In the genomic region with DNA sequence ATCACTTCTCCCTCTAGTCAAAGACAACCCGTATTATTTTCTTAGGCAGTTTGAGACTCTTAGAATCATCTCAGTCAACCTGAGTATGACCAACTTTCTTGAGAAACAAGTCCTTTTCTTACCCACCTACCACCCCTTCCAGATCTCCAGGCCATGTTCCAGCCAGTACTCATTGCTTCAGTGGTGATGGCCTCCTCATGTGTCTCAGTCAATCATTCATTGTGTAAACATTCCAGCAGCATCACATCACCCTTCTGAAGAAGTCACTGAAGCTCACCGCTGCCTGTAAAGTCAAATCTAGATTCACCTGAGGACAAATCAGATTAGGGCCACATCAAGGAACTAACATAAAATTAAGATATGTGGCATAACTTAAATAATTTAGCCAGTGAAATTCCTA, we compare ENCODE assay signal across 17 cellular contexts.
DNase-seq lines count a peak whose midpoint lies in the region; ATAC-seq and TF ChIP-seq lines count a peak whose summit lies in the region.
"Had no signal": no experiment of that assay in that cellular context is flagged by ENCODE, and none has a peak within 500 bp of the region (broad histone marks: within the 10 kb centered on the region; RNA-seq: fewer than 3 reads in every experiment).

No MANE protein-coding gene starts in this region.

- no peak overlapping the region for H2BK15ac ChIP-seq in IMR-90 (ENCODE audit: low read depth, low read length)

- no peak overlapping the region for H3K9ac ChIP-seq in IMR-90 (ENCODE audit: low read depth, low read length)
- no peak overlapping the region for H3K9ac ChIP-seq in mammary epithelial cell (ENCODE audit: insufficient read depth, low read length)

- dilution Hi-C loops in IMR-90 (cut with HindIII; ENCODE audit: low sequenced_read_pairs, unreplicated experiment), result no loop called here
- dilution Hi-C loops in mammary epithelial cell (cut with HindIII; ENCODE audit: low sequenced_read_pairs), result no loop called here

- BruUV-seq in IMR-90 (replicated peaks; lab: Mats Ljungman, UMichigan) (no TSS peak), mammary epithelial cell (replicated peaks; lab: Mats Ljungman, UMichigan) (no TSS peak)

- no peaks in the 10 kb centered on the region for H3K79me1 ChIP-seq in IMR-90 (ENCODE audit: low read depth in 1 of 2, low read length in 2 of 2)

- TF ChIP-seq POLR2A in IMR-90 (IDR thresholded peaks at IDR 0.05; ENCODE audit: low read depth, low read length) (no peak), testis (IDR thresholded peaks at IDR 0.05) (no peak)

- no peak overlapping the region for H4K5ac ChIP-seq in IMR-90 (ENCODE audit: low read depth, low read length)

- H3K18ac ChIP-seq in IMR-90 (ENCODE audit: low read depth, low read length), result no peak overlapping the region

- H2BK20ac ChIP-seq in IMR-90 (ENCODE audit: low read depth, low read length), result no peak overlapping the region

- no peak overlapping the region for H2AK5ac ChIP-seq in IMR-90 (ENCODE audit: low read depth, low read length)

- H2AFZ ChIP-seq in IMR-90 (replicated peaks; ENCODE audit: low read length, poor library complexity), result no peak overlapping the region
- no peak overlapping the region for H2AFZ ChIP-seq in mammary epithelial cell (ENCODE audit: low read depth, low read length)

- CTCF ChIA-PET in IMR-90 (lab: Yijun Ruan, JAX), result interaction anchor here (1.2 kb wide), 1 partner anchor 19 kb away, joined by 3 read pairs; no protein-coding TSS in a partner anchor
- CTCF ChIA-PET in mammary epithelial cell (lab: Charles Lee; ENCODE audit: low non-redundant PET), result no interaction called here
- CTCF ChIA-PET in CD8-positive, alpha-beta T cell (lab: Charles Lee), result no interaction called here

- H3K14ac ChIP-seq in IMR-90 (replicated peaks; ENCODE audit: low read depth, low read length), result no peak overlapping the region

- H3K9me3 ChIP-seq in IMR-90 (ENCODE audit: control insufficient read depth, insufficient read depth, low read length), result no peaks in the 10 kb centered on the region
- H3K9me3 ChIP-seq in mammary epithelial cell (replicated peaks; ENCODE audit: insufficient read depth, low read length), result no peaks in the 10 kb centered on the region
- H3K9me3 ChIP-seq in CD8-positive, alpha-beta T cell (ENCODE audit: low read length), result no peaks in the 10 kb centered on the region
- no peaks in the 10 kb centered on the region for H3K9me3 ChIP-seq in testis
- H3K9me3 ChIP-seq: colonic mucosa, upper lobe of right lung had no signal

- no peak overlapping the region for H2BK5ac ChIP-seq in IMR-90 (ENCODE audit: low read depth, low read length, poor library complexity, severe bottlenecking)

- no peaks in the 10 kb centered on the region for H3K36me3 ChIP-seq in IMR-90 (ENCODE audit: control insufficient read depth, insufficient read depth, low read length)
- no peaks in the 10 kb centered on the region for H3K36me3 ChIP-seq in mammary epithelial cell (ENCODE audit: insufficient read depth, low read length)
- no peaks in the 10 kb centered on the region for H3K36me3 ChIP-seq in CD8-positive, alpha-beta T cell (ENCODE audit: insufficient read depth, low read length)
- no peaks in the 10 kb centered on the region for H3K36me3 ChIP-seq in testis (ENCODE audit: low read depth, missing control alignments)
- H3K36me3 ChIP-seq: colonic mucosa, upper lobe of right lung had no signal

- no peaks in the 10 kb centered on the region for H3K79me2 ChIP-seq in mammary epithelial cell (ENCODE audit: insufficient read depth, low read length)

- H3K27me3 Mint-ChIP-seq in mesothelial cell of epicardium (ENCODE audit: low read depth), result no peaks in the 10 kb centered on the region
- H3K27me3 Mint-ChIP-seq in CD8-positive, alpha-beta T cell (ENCODE audit: low read depth), result no peaks in the 10 kb centered on the region

- TF ChIP-seq RAD21 in IMR-90 (IDR thresholded peaks at IDR 0.05; ENCODE audit: low read length), result no peak

- DNase-seq in Caki2 (ENCODE audit: low read depth) (peak; percentile 89), IMR-90 (peak; percentile 25), mammary epithelial cell (peak; percentile 58), mesothelial cell of epicardium (ENCODE audit: low spot score in 2 of 2, unreplicated experiment in 2 of 2) (no peak), NCI-H345 treated with DMSO at 0.1 percent for 48 hours (lab: John Stamatoyannopoulos, UW; ENCODE audit: unreplicated experiment) (no peak), testis (no peak)
- DNase-seq in CD8-positive, alpha-beta T cell, result no peak
- DNase-seq: activated CD4-positive, alpha-beta T cell treated with anti-CD3 and anti-CD28 coated beads for 1 hour; activated naive CD8-positive, alpha-beta T cell treated with anti-CD3 and anti-CD28 coated beads, Interleukin-2, amount 10 ng/mL, durations not matched to agents 7 days and 5 days; colonic mucosa; DMS153; Kasumi-1; NCI-H187 treated with DMSO at 0.1 percent for 48 hours; stimulated activated CD4-positive, alpha-beta T cell treated with anti-CD3 and anti-CD28 coated beads, Interleukin-2, amount 100 ng/mL, for 24 hours; SW 1271; upper lobe of right lung had no signal

- H2AK9ac ChIP-seq in IMR-90 (replicated peaks; ENCODE audit: low read depth, low read length, poor library complexity), result no peak overlapping the region

- no peaks in the 10 kb centered on the region for H3K36me3 Mint-ChIP-seq in mesothelial cell of epicardium
- H3K36me3 Mint-ChIP-seq in CD8-positive, alpha-beta T cell, result no peaks in the 10 kb centered on the region
- H3K36me3 Mint-ChIP-seq: activated naive CD8-positive, alpha-beta T cell treated with anti-CD3 and anti-CD28 coated beads, Interleukin-2, amount 10 ng/mL, durations not matched to agents 7 days and 5 days had no signal

- H2BK120ac ChIP-seq in IMR-90 (ENCODE audit: low read depth, low read length), result no peak overlapping the region

- no peak overlapping the region for H3K27ac ChIP-seq in IMR-90 (ENCODE audit: insufficient read depth, low read length)
- no peak overlapping the region for H3K27ac ChIP-seq in mammary epithelial cell (ENCODE audit: insufficient read depth, low read depth, low read length)
- H3K27ac ChIP-seq in CD8-positive, alpha-beta T cell (ENCODE audit: low read depth, low read length), result no peak overlapping the region
- H3K27ac ChIP-seq in testis, result no peak overlapping the region
- H3K27ac ChIP-seq: colonic mucosa, upper lobe of right lung had no signal

- H3K4me2 ChIP-seq in IMR-90 (ENCODE audit: low read depth, low read length), result no peak overlapping the region
- no peak overlapping the region for H3K4me2 ChIP-seq in mammary epithelial cell (ENCODE audit: insufficient read depth, low read depth, low read length)

- H4K20me1 ChIP-seq in IMR-90 (ENCODE audit: insufficient read depth, low read length), result no peaks in the 10 kb centered on the region
- H4K20me1 ChIP-seq in mammary epithelial cell (ENCODE audit: insufficient read depth, low read length), result no peaks in the 10 kb centered on the region

- H3K4me1 ChIP-seq in IMR-90 (ENCODE audit: control insufficient read depth, insufficient read depth, low read length) (no peaks in the 10 kb centered on the region), mammary epithelial cell (ENCODE audit: insufficient read depth, low read length) (no peaks in the 10 kb centered on the region), testis (peaks cover 9% of the 10 kb centered on the region)
- no peaks in the 10 kb centered on the region for H3K4me1 ChIP-seq in CD8-positive, alpha-beta T cell (ENCODE audit: insufficient read depth, low read length)
- H3K4me1 ChIP-seq: colonic mucosa, upper lobe of right lung had no signal

- POLR2A ChIA-PET in IMR-90 (lab: Charles Lee; ENCODE audit: unreplicated experiment), result no interaction called here
- POLR2A ChIA-PET in CD8-positive, alpha-beta T cell (lab: Charles Lee), result no interaction called here

- H3K4ac ChIP-seq in IMR-90 (ENCODE audit: low read depth, low read length), result no peak overlapping the region

- no peak overlapping the region for H4K91ac ChIP-seq in IMR-90 (ENCODE audit: insufficient read depth, low read depth, low read length)

- H3K56ac ChIP-seq in IMR-90 (ENCODE audit: extremely low read depth, insufficient read depth, low read length), result no peak overlapping the region

- ATAC-seq in IMR-90 (ENCODE audit: low read depth) (no peak), GM21447 (IDR thresholded peaks at IDR 0.05; ENCODE audit: unreplicated experiment) (no peak)
- no peak for ATAC-seq in CD8-positive, alpha-beta T cell
- ATAC-seq: upper lobe of right lung had no signal

- no peak overlapping the region for H3K23ac ChIP-seq in IMR-90 (ENCODE audit: low read depth, low read length)

- intact Hi-C loops in IMR-90 (cut with micrococcal nuclease), result loop anchor here (10.0 kb wide), 1 partner anchor 467 kb away; a partner anchor contains a TSS
- intact Hi-C loops in mammary epithelial cell (cut with micrococcal nuclease), result no loop called here
- intact Hi-C loops in CD8-positive, alpha-beta T cell (cut with DNase I, micrococcal nuclease), result no loop called here
- intact Hi-C loops in testis (cut with DNase I; ENCODE audit: low total_unique reads), result no loop called here

- no peak overlapping the region for H4K8ac ChIP-seq in IMR-90 (ENCODE audit: low read depth in 2 of 2, low read length in 2 of 2)

- in situ Hi-C loops in Caki2 (cut with HindIII; ENCODE audit: low pct_unique_long_range_greater_than_20kb, low sequenced_read_pairs) (no loop called here), IMR-90 (cut with MboI; ENCODE audit: low sequenced_read_pairs) (no loop called here), mammary epithelial cell (cut with MboI; ENCODE audit: low sequenced_read_pairs in 2 of 2) (no loop called here)

- peak overlapping the region; percentile 9 for H3K27ac Mint-ChIP-seq in mesothelial cell of epicardium
- no peak overlapping the region for H3K27ac Mint-ChIP-seq in CD8-positive, alpha-beta T cell
- H3K27ac Mint-ChIP-seq: activated naive CD8-positive, alpha-beta T cell treated with anti-CD3 and anti-CD28 coated beads, Interleukin-2, amount 10 ng/mL, durations not matched to agents 7 days and 5 days had no signal

- no CpG with 5 or more reads among the region's 2 CpGs for WGBS in IMR-90 (ENCODE audit: extremely low coverage in 2 of 2, insufficient read length in 1 of 2), 2 experiments
- 79% methylated on average over 2 of the region's 2 CpGs for WGBS in mammary epithelial cell (ENCODE audit: low coverage, missing lambda C conversion rate)
- 84 to 96% methylated on average over 2 of the region's 2 CpGs for WGBS in testis, 2 donors

- TF ChIP-seq CTCF in IMR-90 (conservative IDR thresholded peaks at IDR 0.05; ENCODE audit: low read depth, low read length) (no peak), mammary epithelial cell (conservative IDR thresholded peaks at IDR 0.05 in 1 of 2, IDR thresholded peaks at IDR 0.05 in 1 of 2; ENCODE audit: extremely low read depth in 1 of 2, insufficient read depth in 1 of 2, low read depth in 1 of 2, low read length in 2 of 2) (no peak), mesothelial cell of epicardium (IDR thresholded peaks at IDR 0.05; ENCODE audit: unreplicated experiment) (no peak), testis (IDR thresholded peaks at IDR 0.05) (no peak)
- no peak for TF ChIP-seq CTCF in CD8-positive, alpha-beta T cell (IDR thresholded peaks at IDR 0.05)

- H3K9me1 ChIP-seq in IMR-90 (ENCODE audit: insufficient read depth, low read length), result no peaks in the 10 kb centered on the region

- H3K4me3 ChIP-seq in IMR-90 (ENCODE audit: insufficient read depth, low read depth, low read length) (no peak overlapping the region), mammary epithelial cell (replicated peaks in 1 of 3; ENCODE audit: insufficient read depth in 1 of 3, low read depth in 2 of 3, low read length in 3 of 3) (no peak overlapping the region), testis (no peak overlapping the region)
- no peak overlapping the region for H3K4me3 ChIP-seq in CD8-positive, alpha-beta T cell (ENCODE audit: low read depth, low read length)
- H3K4me3 ChIP-seq: colonic mucosa, upper lobe of right lung had no signal

- H3K4me1 Mint-ChIP-seq in mesothelial cell of epicardium, result peaks cover 39% of the 10 kb centered on the region
- no peaks in the 10 kb centered on the region for H3K4me1 Mint-ChIP-seq in CD8-positive, alpha-beta T cell (ENCODE audit: low read depth)
- H3K4me1 Mint-ChIP-seq: activated naive CD8-positive, alpha-beta T cell treated with anti-CD3 and anti-CD28 coated beads, Interleukin-2, amount 10 ng/mL, durations not matched to agents 7 days and 5 days had no signal

- no peaks in the 10 kb centered on the region for H3K9me3 Mint-ChIP-seq in mesothelial cell of epicardium
- no peaks in the 10 kb centered on the region for H3K9me3 Mint-ChIP-seq in CD8-positive, alpha-beta T cell

- H3K27me3 ChIP-seq in IMR-90 (ENCODE audit: control insufficient read depth, insufficient read depth, low read length), result no peaks in the 10 kb centered on the region
- H3K27me3 ChIP-seq in mammary epithelial cell (ENCODE audit: insufficient read depth, low read length), result no peaks in the 10 kb centered on the region
- no peaks in the 10 kb centered on the region for H3K27me3 ChIP-seq in CD8-positive, alpha-beta T cell (ENCODE audit: insufficient read depth, low read length)
- H3K27me3 ChIP-seq in testis, result no peaks in the 10 kb centered on the region
- H3K27me3 ChIP-seq: colonic mucosa, upper lobe of right lung had no signal

- no peak overlapping the region for H3K4me3 Mint-ChIP-seq in mesothelial cell of epicardium
- H3K4me3 Mint-ChIP-seq in CD8-positive, alpha-beta T cell, result no peak overlapping the region
- H3K4me3 Mint-ChIP-seq: activated naive CD8-positive, alpha-beta T cell treated with anti-CD3 and anti-CD28 coated beads, Interleukin-2, amount 10 ng/mL, durations not matched to agents 7 days and 5 days had no signal

Comparison
In these comparisons a context has a peak if more than half of its experiments do, and no peak if none do; other contexts are left out.
1. DNase-seq: peak in Caki2 (single experiment), IMR-90 (single experiment) and mammary epithelial cell (single experiment); none in mesothelial cell of epicardium (0 of 2), CD8-positive, alpha-beta T cell (0 of 7), NCI-H345 treated with DMSO at 0.1 percent for 48 hours (single experiment) and testis (single experiment).